15 cellular contexts compared by ENCODE assay signal in the genomic region with DNA sequence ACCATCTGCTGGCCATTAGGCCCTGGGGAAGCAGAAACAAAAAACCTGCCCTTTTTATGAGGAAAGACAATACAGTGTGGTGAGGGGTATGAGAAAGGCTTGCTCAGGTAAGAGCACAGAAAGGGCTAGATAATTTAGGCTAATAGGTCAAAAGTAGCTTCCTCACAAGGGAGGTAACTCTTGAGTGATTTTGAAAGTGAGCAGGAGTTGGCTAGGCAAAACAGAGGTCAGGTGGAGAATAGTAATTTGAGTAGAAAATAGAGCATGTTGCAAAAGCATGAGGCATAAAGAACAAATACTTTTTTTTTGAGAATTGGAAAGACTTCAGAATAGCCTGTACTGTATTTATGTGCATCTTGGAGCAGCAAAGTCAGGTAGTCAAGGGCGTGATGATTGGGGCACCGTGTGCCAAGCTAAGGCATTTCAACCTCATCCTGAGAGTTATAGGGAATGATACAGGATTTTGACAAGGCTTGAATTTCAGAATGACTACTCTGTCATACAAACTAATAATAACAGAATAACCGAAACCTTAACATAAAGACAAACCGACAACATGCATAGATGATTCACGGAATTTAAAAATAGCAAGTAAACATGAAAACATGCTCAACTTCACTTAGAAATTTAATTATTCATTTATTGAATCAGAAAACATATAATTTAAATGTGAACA.
A peak's percentile ranks its signal among the peaks of the same experiment; 100 is the strongest.
DNase-seq lines count a peak whose midpoint lies in the region; ATAC-seq and TF ChIP-seq lines count a peak whose summit lies in the region.
"Had no signal": no experiment of that assay in that cellular context is flagged by ENCODE, and none has a peak within 500 bp of the region (broad histone marks: within the 10 kb centered on the region; RNA-seq: fewer than 3 reads in every experiment).

No MANE protein-coding gene starts in this region.

- peak; percentile 52 for DNase-seq in GM12864 (ENCODE audit: low read depth)
- DNase-seq in GM19240 (ENCODE audit: insufficient read length, low spot score): peak; percentile 2
- no peak for DNase-seq in caudate nucleus (lab: John Stamatoyannopoulos, UW)
- DNase-seq in NCI-H82 treated with DMSO at 0.1 percent for 48 hours (lab: John Stamatoyannopoulos, UW; ENCODE audit: unreplicated experiment): no peak
- DNase-seq in middle frontal gyrus (ENCODE audit: extremely low spot score, low spot score): no peak
- DNase-seq in left lung: no peak
- DNase-seq: effector CD8-positive, alpha-beta T cell; IMR-90; left ventricle myocardium superior; NCI-H187; nucleus accumbens had no signal

- no peaks in the 10 kb centered on the region for H3K9me3 ChIP-seq in left lung
- H3K9me3 ChIP-seq: gastroesophageal sphincter had no signal

- H3K36me3 ChIP-seq in left lung: no peaks in the 10 kb centered on the region
- H3K36me3 ChIP-seq: gastroesophageal sphincter had no signal

- H3K27ac ChIP-seq in caudate nucleus (ENCODE audit: low read depth, low read length) (no peak overlapping the region), left lung (no peak overlapping the region)
- H3K27ac ChIP-seq: gastroesophageal sphincter had no signal

- no peaks in the 10 kb centered on the region for H3K27me3 ChIP-seq in left lung
- H3K27me3 ChIP-seq: gastroesophageal sphincter had no signal

- ATAC-seq in HG02588 (IDR thresholded peaks at IDR 0.05; ENCODE audit: unreplicated experiment) (peak; percentile 82), HG03280 (IDR thresholded peaks at IDR 0.05; ENCODE audit: unreplicated experiment) (peak; percentile 87), left lung (no peak)
- ATAC-seq: gastroesophageal sphincter, left ventricle myocardium superior, Panc1 had no signal

- TF ChIP-seq CTCF in GM12864 (IDR thresholded peaks at IDR 0.05; ENCODE audit: low read depth, low read length, missing control alignments): no peak
- TF ChIP-seq CTCF in left lung (IDR thresholded peaks at IDR 0.05): no peak

- no peaks in the 10 kb centered on the region for H3K4me1 ChIP-seq in left lung

- intact Hi-C loops in left lung (cut with DNase I): no loop called here

- H3K4me3 ChIP-seq in GM12864 (ENCODE audit: low read depth, low read length) (no peak overlapping the region), left lung (no peak overlapping the region)
- H3K4me3 ChIP-seq: gastroesophageal sphincter had no signal

Comparison
In these comparisons a context has a peak if more than half of its experiments do, and no peak if none do; other contexts are left out.
1. DNase-seq: peak in GM12864 (single experiment) and GM19240 (single experiment); none in caudate nucleus (0 of 61), NCI-H82 treated with DMSO at 0.1 percent for 48 hours (single experiment), middle frontal gyrus (single experiment) and left lung (0 of 2).